In the genomic region with DNA sequence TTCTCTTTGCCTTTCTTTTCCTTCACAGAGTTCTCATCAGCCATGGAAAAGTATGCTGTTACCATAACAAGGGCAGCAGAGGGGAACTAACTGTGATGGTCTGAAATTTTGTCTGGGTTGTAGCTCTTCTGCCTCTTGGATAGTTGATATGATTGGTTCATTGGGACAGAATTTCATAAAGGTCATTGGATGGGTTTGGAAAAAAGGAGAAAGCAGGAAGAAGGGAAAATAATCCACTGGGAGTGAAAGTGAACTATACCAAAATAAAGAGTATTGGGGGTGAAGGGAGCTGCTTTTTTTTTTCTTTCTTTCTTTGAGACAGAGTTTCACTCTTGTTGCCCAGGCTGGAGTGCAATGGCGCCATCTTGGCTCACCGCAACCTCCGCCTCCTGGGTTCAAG, we compare ENCODE assay signal across 20 cellular contexts. TPM values are rescaled to one million over a fixed set of nuclear protein-coding genes. Genes with fewer than 3 reads are reported as not detected.
A peak's percentile ranks its signal among the peaks of the same experiment; 100 is the strongest.
DNase-seq lines count a peak whose midpoint lies in the region; ATAC-seq and TF ChIP-seq lines count a peak whose summit lies in the region.
"Had no signal": no experiment of that assay in that cellular context is flagged by ENCODE, and none has a peak within 500 bp of the region (broad histone marks: within the 10 kb centered on the region; RNA-seq: fewer than 3 reads in every experiment).

No MANE protein-coding gene starts in this region.

- H3K4me3 ChIP-seq in HEK293 (ENCODE audit: low read depth, low read length) (no peak overlapping the region), sigmoid colon (no peak overlapping the region), MG63 (no peak overlapping the region)
- H3K4me3 ChIP-seq: GM12878, K562 had no signal

- CTCF ChIA-PET in HEK293 (lab: Yijun Ruan, JAX): interaction anchor here (0.6 to 1.3 kb wide), 4 partner anchors 15 to 141 kb away, joined by 3 to 5 read pairs (median 3); no protein-coding TSS in a partner anchor

- no peak overlapping the region for H3K4me3 Mint-ChIP-seq in activated T-cell treated with anti-CD3 and anti-CD28 coated beads, Interleukin-2, amount 50 U/mL, for 72 hours
- no peak overlapping the region for H3K4me3 Mint-ChIP-seq in activated T-cell treated with anti-CD3 and anti-CD28 coated beads, Interleukin-2, amount 50 U/mL, for 4 hours
- H3K4me3 Mint-ChIP-seq in mesothelial cell of epicardium: no peak overlapping the region

- H3K4me1 ChIP-seq in HEK293 (ENCODE audit: control insufficient read depth, insufficient read depth, low read length): peaks cover 9% of the 10 kb centered on the region
- H3K4me1 ChIP-seq in sigmoid colon: peaks cover 0 to 74% (median 66%) of the 10 kb centered on the region in 4 donors

- H3K9me3 Mint-ChIP-seq in activated T-cell treated with anti-CD3 and anti-CD28 coated beads, Interleukin-2, amount 50 U/mL, for 72 hours: no peaks in the 10 kb centered on the region
- H3K9me3 Mint-ChIP-seq in activated T-cell treated with anti-CD3 and anti-CD28 coated beads, Interleukin-2, amount 50 U/mL, for 4 hours: no peaks in the 10 kb centered on the region
- no peaks in the 10 kb centered on the region for H3K9me3 Mint-ChIP-seq in mesothelial cell of epicardium

- peaks cover 2 to 17% of the 10 kb centered on the region in 2 donors for H3K36me3 Mint-ChIP-seq in activated T-cell treated with anti-CD3 and anti-CD28 coated beads, Interleukin-2, amount 50 U/mL, for 72 hours (ENCODE audit: insufficient read depth in 2 of 2)
- peaks cover 9% of the 10 kb centered on the region for H3K36me3 Mint-ChIP-seq in activated T-cell treated with anti-CD3 and anti-CD28 coated beads, Interleukin-2, amount 50 U/mL, for 4 hours (ENCODE audit: insufficient read depth)
- H3K36me3 Mint-ChIP-seq in mesothelial cell of epicardium: peaks cover 9% of the 10 kb centered on the region

- peaks cover 61% of the 10 kb centered on the region for H3K4me1 Mint-ChIP-seq in activated T-cell treated with anti-CD3 and anti-CD28 coated beads, Interleukin-2, amount 50 U/mL, for 72 hours (ENCODE audit: low read depth)
- H3K4me1 Mint-ChIP-seq in activated T-cell treated with anti-CD3 and anti-CD28 coated beads, Interleukin-2, amount 50 U/mL, for 4 hours (ENCODE audit: low read depth): peaks cover 68% of the 10 kb centered on the region
- H3K4me1 Mint-ChIP-seq in mesothelial cell of epicardium: peaks cover 49% of the 10 kb centered on the region

- POLR2A ChIA-PET in HEK293 (lab: Yijun Ruan, JAX): interaction anchor here (1.0 to 1.3 kb wide), 2 partner anchors 8 to 263 kb away, joined by 3 to 4 read pairs; a partner anchor contains a TSS

- H3K27ac Mint-ChIP-seq in activated T-cell treated with anti-CD3 and anti-CD28 coated beads, Interleukin-2, amount 50 U/mL, for 72 hours: peak overlapping the region; percentile 5
- H3K27ac Mint-ChIP-seq in mesothelial cell of epicardium: peak overlapping the region; percentile 6

- H3K9me3 ChIP-seq in HEK293 (ENCODE audit: control insufficient read depth, insufficient read depth, low read depth, low read length) (no peaks in the 10 kb centered on the region), sigmoid colon (no peaks in the 10 kb centered on the region), MG63 (no peaks in the 10 kb centered on the region)

- intact Hi-C loops in sigmoid colon (cut with DNase I): loop anchor here (10.0 kb wide), 1 partner anchor 805 kb away; a partner anchor contains a TSS

- H3K27ac ChIP-seq in HEK293 (ENCODE audit: extremely low read depth, low read depth, low read length) (peak overlapping the region; percentile 21; the same call in 1 of the 2 replicates), sigmoid colon (peak overlapping the region in 3 of 4 donors; percentile 78 to 100 (median 99))
- H3K27ac ChIP-seq: 22Rv1, C4-2B had no signal

- ATAC-seq in activated T-cell treated with anti-CD3 and anti-CD28 coated beads, Interleukin-2, amount 50 U/mL, for 72 hours (replicated peaks in 1 of 2): no peak
- ATAC-seq in activated T-cell treated with anti-CD3 and anti-CD28 coated beads, Interleukin-2, amount 50 U/mL, for 4 hours: no peak
- no peak for ATAC-seq in GM18907 (IDR thresholded peaks at IDR 0.05; ENCODE audit: unreplicated experiment)
- ATAC-seq: GM12878, K562 had no signal

- TF ChIP-seq EP300 in sigmoid colon (IDR thresholded peaks at IDR 0.05): no peak

- TF ChIP-seq CTCF in HEK293 (tag by site-specific recombination; IDR thresholded peaks at IDR 0.05) (no peak), mesothelial cell of epicardium (IDR thresholded peaks at IDR 0.05; ENCODE audit: unreplicated experiment) (no peak), sigmoid colon (IDR thresholded peaks at IDR 0.05) (no peak)

- no peak for TF ChIP-seq POLR2A in sigmoid colon (IDR thresholded peaks at IDR 0.05)

- peaks cover 0 to 5% of the 10 kb centered on the region in 2 experiments; a peak in 1 of 3 replicates for H3K36me3 ChIP-seq in HEK293 (ENCODE audit: control insufficient read depth in 2 of 2, insufficient read depth in 1 of 2, low read length in 2 of 2)
- H3K36me3 ChIP-seq in sigmoid colon: no peaks in the 10 kb centered on the region
- H3K36me3 ChIP-seq in MG63: peaks cover 20% of the 10 kb centered on the region

- no peaks in the 10 kb centered on the region for H3K27me3 ChIP-seq in sigmoid colon
- no peaks in the 10 kb centered on the region for H3K27me3 ChIP-seq in MG63

- 94 to 98% methylated on average over 3 of the region's 3 CpGs for WGBS in sigmoid colon, 2 donors

- no peak for DNase-seq in activated T-cell treated with anti-CD3 and anti-CD28 coated beads, Interleukin-2, amount 50 U/mL, for 72 hours
- no peak for DNase-seq in activated T-cell treated with anti-CD3 and anti-CD28 coated beads, Interleukin-2, amount 50 U/mL, for 4 hours
- DNase-seq in mesothelial cell of epicardium (ENCODE audit: low spot score in 2 of 2, unreplicated experiment in 2 of 2): no peak
- no peak for DNase-seq in sigmoid colon
- DNase-seq in MG63: no peak
- no peak for DNase-seq in AG20443 (ENCODE audit: low spot score)
- DNase-seq: Calu3; GOT3; NCI-H1092 treated with DMSO at 0.1 percent for 48 hours; NCI-H1694; NCI-H69; NK-92 treated with Interleukin-12 subunit alpha and Interleukin-12 subunit beta, amount 100 ng/mL, for 24 hours; OCI-M1; RPMI8226 had no signal

- H3K27me3 Mint-ChIP-seq in activated T-cell treated with anti-CD3 and anti-CD28 coated beads, Interleukin-2, amount 50 U/mL, for 72 hours (ENCODE audit: low read depth): no peaks in the 10 kb centered on the region
- H3K27me3 Mint-ChIP-seq in activated T-cell treated with anti-CD3 and anti-CD28 coated beads, Interleukin-2, amount 50 U/mL, for 4 hours (ENCODE audit: low read depth): no peaks in the 10 kb centered on the region
- no peaks in the 10 kb centered on the region for H3K27me3 Mint-ChIP-seq in mesothelial cell of epicardium (ENCODE audit: low read depth)

TF ChIP-seq in HEK293, 187 proteins besides CTCF, POLR2A, EP300 and RAD21 (continues in another document):
- TF ChIP-seq PRDM1 (tag by site-specific recombination; IDR thresholded peaks at IDR 0.05) (peak; percentile 97), ZFP41 (tag by site-specific recombination; IDR thresholded peaks at IDR 0.05; ENCODE audit: borderline replicate concordance) (no peak)
- TF ChIP-seq, protein P1, sequence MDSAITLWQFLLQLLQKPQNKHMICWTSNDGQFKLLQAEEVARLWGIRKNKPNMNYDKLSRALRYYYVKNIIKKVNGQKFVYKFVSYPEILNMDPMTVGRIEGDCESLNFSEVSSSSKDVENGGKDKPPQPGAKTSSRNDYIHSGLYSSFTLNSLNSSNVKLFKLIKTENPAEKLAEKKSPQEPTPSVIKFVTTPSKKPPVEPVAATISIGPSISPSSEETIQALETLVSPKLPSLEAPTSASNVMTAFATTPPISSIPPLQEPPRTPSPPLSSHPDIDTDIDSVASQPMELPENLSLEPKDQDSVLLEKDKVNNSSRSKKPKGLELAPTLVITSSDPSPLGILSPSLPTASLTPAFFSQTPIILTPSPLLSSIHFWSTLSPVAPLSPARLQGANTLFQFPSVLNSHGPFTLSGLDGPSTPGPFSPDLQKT (IDR thresholded peaks at IDR 0.05; ENCODE audit: borderline replicate concordance, low read depth, low read length): no peak

RNA-seq across cellular contexts. Expression of a gene that starts 5.8 kb away (rescaled TPM):
- total RNA-seq in activated T-cell treated with anti-CD3 and anti-CD28 coated beads, Interleukin-2, amount 50 U/mL, for 72 hours: 10 to 100 TPM; 23.6 to 24.3 TPM
- total RNA-seq in activated T-cell treated with anti-CD3 and anti-CD28 coated beads, Interleukin-2, amount 50 U/mL, for 4 hours: 10 to 100 TPM; 28.0 to 29.4 (median 28.3) TPM
- total RNA-seq in mesothelial cell of epicardium (71.1 to 72.3 TPM (median 71.4 TPM) in 3 replicates), sigmoid colon (10 to 100 TPM; 67.1 to 76.0 (median 72.6) TPM)
- polyA plus RNA-seq in sigmoid colon: 100 to 1,000 TPM in 1 of 3 donors, 10 to 100 TPM in 2; 34.7 to 102 (median 76.3) TPM
- 5.1 and 6.1 TPM in 2 replicates for total RNA-seq in MG63 (2014; rRNA removed; shearing (Covaris generic); ENCODE audit: low replicate concordance)

RNA-seq across cellular contexts. Expression of a gene that starts 27.3 kb away (rescaled TPM):
- total RNA-seq in activated T-cell treated with anti-CD3 and anti-CD28 coated beads, Interleukin-2, amount 50 U/mL, for 72 hours: 1 to 10 TPM; 3.6 to 5.8 TPM
- 10 to 100 TPM in 1 of 3 donors, 1 to 10 TPM in 2; 5.3 to 11.3 (median 7.6) TPM for total RNA-seq in activated T-cell treated with anti-CD3 and anti-CD28 coated beads, Interleukin-2, amount 50 U/mL, for 4 hours
- total RNA-seq in mesothelial cell of epicardium (12.2 to 15.7 TPM (median 13.8 TPM) in 3 replicates), sigmoid colon (10 to 100 TPM in 3 of 4 donors, 1 to 10 TPM in 1; 9.9 to 22.4 (median 18.7) TPM)
- polyA plus RNA-seq in sigmoid colon: 10 to 100 TPM in 1 of 3 donors, 1 to 10 TPM in 2; 1.2 to 12.2 (median 3.2) TPM
- 15.8 and 48.2 TPM in 2 replicates for total RNA-seq in MG63 (2014; rRNA removed; shearing (Covaris generic); ENCODE audit: low replicate concordance)

RNA-seq across cellular contexts. Expression of a gene that starts 31.7 kb away (rescaled TPM):
- total RNA-seq in activated T-cell treated with anti-CD3 and anti-CD28 coated beads, Interleukin-2, amount 50 U/mL, for 72 hours: not detected
- not detected for total RNA-seq in activated T-cell treated with anti-CD3 and anti-CD28 coated beads, Interleukin-2, amount 50 U/mL, for 4 hours
- not detected in 3 replicates for total RNA-seq in mesothelial cell of epicardium
- total RNA-seq in sigmoid colon: not detected
- polyA plus RNA-seq in sigmoid colon: not detected
- total RNA-seq in MG63 (2014; rRNA removed; shearing (Covaris generic); ENCODE audit: low replicate concordance): not detected in 2 replicates
- total RNA-seq: Calu3, GM12878, K562 had no signal
- polyA plus RNA-seq: GM12878, K562 had no signal
